9 cellular contexts compared by ENCODE assay signal in genomic region chr3:185983495-185984141, GRCh38. TPM values are rescaled to one million over a fixed set of nuclear protein-coding genes. Genes with fewer than 3 reads are reported as not detected.
DNase-seq lines count a peak whose midpoint lies in the region; ATAC-seq and TF ChIP-seq lines count a peak whose summit lies in the region.
"Had no signal": no experiment of that assay in that cellular context is flagged by ENCODE, and none has a peak within 500 bp of the region (broad histone marks: within the 10 kb centered on the region; RNA-seq: fewer than 3 reads in every experiment).

No MANE protein-coding gene starts in this region.

- peaks cover 12% of the 10 kb centered on the region for H3K27me3 Mint-ChIP-seq in activated T-cell treated with anti-CD3 and anti-CD28 coated beads, Interleukin-2, amount 50 U/mL, for 4 hours (ENCODE audit: low read depth)
- peaks cover 9 to 13% of the 10 kb centered on the region in 2 donors for H3K27me3 Mint-ChIP-seq in natural killer cell treated with Interleukin-12 subunit alpha and Interleukin-12 subunit beta and Interleukin-15 and Interleukin-18, amount 100 ng/mL, for 72 hours

- no peak for TF ChIP-seq POLR2A in IMR-90 (IDR thresholded peaks at IDR 0.05; ENCODE audit: low read depth, low read length)

- H3K9me2 ChIP-seq in PC-3 (replicated peaks; ENCODE audit: low read length) = no peaks in the 10 kb centered on the region

- H3K14ac ChIP-seq in IMR-90 (replicated peaks; ENCODE audit: low read depth, low read length) = no peak overlapping the region

- H3K56ac ChIP-seq in IMR-90 (ENCODE audit: extremely low read depth, insufficient read depth, low read length) = no peak overlapping the region

- no peak overlapping the region for H3K4me3 Mint-ChIP-seq in activated T-cell treated with anti-CD3 and anti-CD28 coated beads, Interleukin-2, amount 50 U/mL, for 4 hours
- no peak overlapping the region for H3K4me3 Mint-ChIP-seq in natural killer cell treated with Interleukin-12 subunit alpha and Interleukin-12 subunit beta and Interleukin-15 and Interleukin-18, amount 100 ng/mL, for 72 hours

- H2BK5ac ChIP-seq in IMR-90 (ENCODE audit: low read depth, low read length, poor library complexity, severe bottlenecking) = no peak overlapping the region

- H3K9me3 Mint-ChIP-seq in activated T-cell treated with anti-CD3 and anti-CD28 coated beads, Interleukin-2, amount 50 U/mL, for 4 hours = no peaks in the 10 kb centered on the region
- H3K9me3 Mint-ChIP-seq in natural killer cell treated with Interleukin-12 subunit alpha and Interleukin-12 subunit beta and Interleukin-15 and Interleukin-18, amount 100 ng/mL, for 72 hours = no peaks in the 10 kb centered on the region

- H2AFZ ChIP-seq in IMR-90 (replicated peaks; ENCODE audit: low read length, poor library complexity) (peak overlapping the region; percentile 70), PC-3 (ENCODE audit: low read length) (peak overlapping the region; percentile 58)

- DNase-seq in DMS79 treated with DMSO at 0.1 percent for 48 hours (lab: John Stamatoyannopoulos, UW) (peak; percentile 62), IMR-90 (peak; percentile 62), PC-3 (peak; percentile 89), fibroblast of peridontal ligament (ENCODE audit: extremely low read depth) (peak; percentile 73), tibial artery (peak; percentile 76 to 85)
- DNase-seq in activated T-cell treated with anti-CD3 and anti-CD28 coated beads, Interleukin-2, amount 50 U/mL, for 4 hours = peak; percentile 47
- peak; percentile 70 for DNase-seq in natural killer cell treated with Interleukin-12 subunit alpha and Interleukin-12 subunit beta and Interleukin-15 and Interleukin-18, amount 100 ng/mL, for 72 hours (ENCODE audit: low spot score)

- no peak overlapping the region for H2AK5ac ChIP-seq in IMR-90 (ENCODE audit: low read depth, low read length)

- no peaks in the 10 kb centered on the region for H3K9me3 ChIP-seq in IMR-90 (ENCODE audit: control insufficient read depth, insufficient read depth, low read length)
- H3K9me3 ChIP-seq in PC-3 (ENCODE audit: low read length) = no peaks in the 10 kb centered on the region
- no peaks in the 10 kb centered on the region for H3K9me3 ChIP-seq in tibial artery

- no peaks in the 10 kb centered on the region for H3K79me1 ChIP-seq in IMR-90 (ENCODE audit: low read depth in 1 of 2, low read length in 2 of 2)

- H3K4me2 ChIP-seq in IMR-90 (ENCODE audit: low read depth, low read length) = peak overlapping the region; percentile 58; the same call in 1 of the 2 replicates
- peak overlapping the region; percentile 64 for H3K4me2 ChIP-seq in PC-3 (ENCODE audit: low read length)

- H3K4me3 ChIP-seq in IMR-90 (ENCODE audit: insufficient read depth, low read depth, low read length) = no peak overlapping the region
- H3K4me3 ChIP-seq in PC-3 (ENCODE audit: low read length) = peak overlapping the region; percentile 48
- H3K4me3 ChIP-seq in tibial artery = no peak overlapping the region

- peak; percentile 97 for TF ChIP-seq RAD21 in IMR-90 (IDR thresholded peaks at IDR 0.05; ENCODE audit: low read length)

- dilution Hi-C loops in IMR-90 (cut with HindIII; ENCODE audit: low sequenced_read_pairs, unreplicated experiment) = no loop called here

- H3K4ac ChIP-seq in IMR-90 (ENCODE audit: low read depth, low read length) = no peak overlapping the region

- POLR2A ChIA-PET in IMR-90 (lab: Charles Lee; ENCODE audit: unreplicated experiment) = no interaction called here
- POLR2A ChIA-PET in PC-3 (lab: Charles Lee; ENCODE audit: unreplicated experiment) = interaction anchor here (0.6 kb wide), 1 partner anchor 187 kb away, joined by 8 read pairs; no protein-coding TSS in a partner anchor

- no peak overlapping the region for H3K18ac ChIP-seq in IMR-90 (ENCODE audit: low read depth, low read length)

- H3F3A ChIP-seq in PC-3 (ENCODE audit: low read length, unreplicated experiment) = no peaks in the 10 kb centered on the region

- H3K27ac ChIP-seq in IMR-90 (ENCODE audit: insufficient read depth, low read length) (no peak overlapping the region), PC-3 (ENCODE audit: low read length) (no peak overlapping the region), tibial artery (no peak overlapping the region)
- H3K27ac ChIP-seq: epithelial cell of prostate had no signal

- in situ Hi-C loops in IMR-90 (cut with MboI; ENCODE audit: low sequenced_read_pairs) = loop anchor here (5.0 to 25.0 kb wide), 3 partner anchors 294 to 829 kb away; partner anchors contain the start of gene RFC4

- H2AK9ac ChIP-seq in IMR-90 (replicated peaks; ENCODE audit: low read depth, low read length, poor library complexity) = peak overlapping the region; percentile 29

- no peaks in the 10 kb centered on the region; the same call in 1 of the 2 replicates for H3K27me3 ChIP-seq in IMR-90 (ENCODE audit: control insufficient read depth, insufficient read depth, low read length)
- no peaks in the 10 kb centered on the region for H3K27me3 ChIP-seq in PC-3 (ENCODE audit: low read length)
- no peaks in the 10 kb centered on the region for H3K27me3 ChIP-seq in tibial artery

- H4K5ac ChIP-seq in IMR-90 (ENCODE audit: low read depth, low read length) = no peak overlapping the region

- H3K36me3 ChIP-seq in IMR-90 (ENCODE audit: control insufficient read depth, insufficient read depth, low read length) (no peaks in the 10 kb centered on the region), PC-3 (ENCODE audit: low read depth, low read length) (no peaks in the 10 kb centered on the region), tibial artery (no peaks in the 10 kb centered on the region)

- H2BK20ac ChIP-seq in IMR-90 (ENCODE audit: low read depth, low read length) = no peak overlapping the region

- no peak overlapping the region for H3K9ac ChIP-seq in IMR-90 (ENCODE audit: low read depth, low read length)
- H3K9ac ChIP-seq in PC-3 (ENCODE audit: low read length) = no peak overlapping the region

- H4K8ac ChIP-seq in IMR-90 (ENCODE audit: low read depth in 2 of 2, low read length in 2 of 2) = no peak overlapping the region

- CTCF ChIA-PET in IMR-90 (lab: Yijun Ruan, JAX) (interaction anchor here (0.6 to 2.1 kb wide), 10 partner anchors 9 to 595 kb away, joined by 3 to 10 read pairs (median 3); no protein-coding TSS in a partner anchor), PC-3 (lab: Charles Lee) (interaction anchor here (0.5 to 2.0 kb wide), 7 partner anchors 25 to 557 kb away, joined by 3 to 13 read pairs (median 3); no protein-coding TSS in a partner anchor)

- no peaks in the 10 kb centered on the region for H4K20me1 ChIP-seq in IMR-90 (ENCODE audit: insufficient read depth, low read length)
- H4K20me1 ChIP-seq in PC-3 (ENCODE audit: low read length) = no peaks in the 10 kb centered on the region

- no peak overlapping the region for H2BK120ac ChIP-seq in IMR-90 (ENCODE audit: low read depth, low read length)

- WGBS in IMR-90 (ENCODE audit: extremely low coverage in 2 of 2, insufficient read length in 1 of 2), 2 experiments = 11% methylated on average over 7 of the region's 23 CpGs; no CpG with 5 or more reads in 1 of the 2 experiments

- H3K4me1 Mint-ChIP-seq in activated T-cell treated with anti-CD3 and anti-CD28 coated beads, Interleukin-2, amount 50 U/mL, for 4 hours (ENCODE audit: low read depth) = peaks cover 4% of the 10 kb centered on the region
- peaks cover 4 to 7% of the 10 kb centered on the region in 2 donors for H3K4me1 Mint-ChIP-seq in natural killer cell treated with Interleukin-12 subunit alpha and Interleukin-12 subunit beta and Interleukin-15 and Interleukin-18, amount 100 ng/mL, for 72 hours (ENCODE audit: low read depth in 2 of 2)

- no peak overlapping the region for H4K91ac ChIP-seq in IMR-90 (ENCODE audit: insufficient read depth, low read depth, low read length)

- no peaks in the 10 kb centered on the region for H3K9me1 ChIP-seq in IMR-90 (ENCODE audit: insufficient read depth, low read length)

- no peak overlapping the region for H3K23ac ChIP-seq in IMR-90 (ENCODE audit: low read depth, low read length)

- H3K4me1 ChIP-seq in IMR-90 (ENCODE audit: control insufficient read depth, insufficient read depth, low read length) (0 out of 2 replicates have a peak, but pooled peaks cover 2% of the 10 kb centered on the region), PC-3 (ENCODE audit: insufficient read depth, low read length) (peaks cover 14% of the 10 kb centered on the region), tibial artery (peaks cover 0 to 64% (median 21%) of the 10 kb centered on the region in 4 donors)

- no peaks in the 10 kb centered on the region for H3K79me2 ChIP-seq in PC-3 (ENCODE audit: low read length)

- peak; percentile 91 for TF ChIP-seq CTCF in IMR-90 (conservative IDR thresholded peaks at IDR 0.05; ENCODE audit: low read depth, low read length)
- TF ChIP-seq CTCF in PC-3 (conservative IDR thresholded peaks at IDR 0.05; ENCODE audit: low read depth, low read length) = peak; percentile 97
- peak; percentile 83 to 87 for TF ChIP-seq CTCF in tibial artery (IDR thresholded peaks at IDR 0.05)

- peak overlapping the region in 1 of 2 donors; percentile 15 for H3K27ac Mint-ChIP-seq in natural killer cell treated with Interleukin-12 subunit alpha and Interleukin-12 subunit beta and Interleukin-15 and Interleukin-18, amount 100 ng/mL, for 72 hours

- no peaks in the 10 kb centered on the region for H3K36me3 Mint-ChIP-seq in activated T-cell treated with anti-CD3 and anti-CD28 coated beads, Interleukin-2, amount 50 U/mL, for 4 hours (ENCODE audit: insufficient read depth)
- no peaks in the 10 kb centered on the region for H3K36me3 Mint-ChIP-seq in natural killer cell treated with Interleukin-12 subunit alpha and Interleukin-12 subunit beta and Interleukin-15 and Interleukin-18, amount 100 ng/mL, for 72 hours

- BruUV-seq in IMR-90 (replicated peaks; lab: Mats Ljungman, UMichigan) = no TSS peak
- no TSS peak for BruUV-seq in PC-3 (replicated peaks; lab: Mats Ljungman, UMichigan)

- intact Hi-C loops in IMR-90 (cut with micrococcal nuclease) (loop anchor here (1.0 to 5.0 kb wide), 6 partner anchors 125 to 634 kb away; partner anchors contain the start of gene ETV5), PC-3 (cut with micrococcal nuclease) (loop anchor here (1.0 to 10.0 kb wide), 7 partner anchors 121 to 1181 kb away; partner anchors contain the start of gene ETV5), tibial artery (cut with DNase I; ENCODE audit: low total_unique reads) (loop anchor here (5.0 to 10.0 kb wide), 2 partner anchors 259 to 561 kb away; partner anchors contain the start of gene CRYGS)

- peak; percentile 93 for ATAC-seq in IMR-90 (ENCODE audit: low read depth)
- peak; percentile 99 for ATAC-seq in PC-3
- ATAC-seq in activated T-cell treated with anti-CD3 and anti-CD28 coated beads, Interleukin-2, amount 50 U/mL, for 4 hours = peak; percentile 86 to 87
- ATAC-seq in natural killer cell treated with Interleukin-12 subunit alpha and Interleukin-12 subunit beta and Interleukin-15 and Interleukin-18, amount 100 ng/mL, for 72 hours = peak; percentile 75 to 86
- ATAC-seq in HG03439 (IDR thresholded peaks at IDR 0.05; ENCODE audit: unreplicated experiment) = no peak

- no peak overlapping the region for H2BK15ac ChIP-seq in IMR-90 (ENCODE audit: low read depth, low read length)

RNA-seq across cellular contexts. Expression of gene TRA2B, which starts 45.8 kb away (rescaled TPM):
- total RNA-seq in IMR-90 (2012; rRNA removed) (208 and 328 TPM in 2 replicates), PC-3 (2014; rRNA removed) (279 and 287 TPM in 2 replicates)
- 119 and 127 TPM in 2 replicates for polyA plus RNA-seq in IMR-90 (2012; rRNA removed)
- polyA plus RNA-seq in IMR-90 (2012; cell fraction: cytosol; rRNA removed) = 61.5 and 139 TPM in 2 replicates
- polyA plus RNA-seq in IMR-90 (2012; cell fraction: nucleus; rRNA removed; ENCODE audit: low replicate concordance) = 56.9 and 179 TPM in 2 replicates
- 100 to 1,000 TPM; 348 to 373 (median 355) TPM for total RNA-seq in activated T-cell treated with anti-CD3 and anti-CD28 coated beads, Interleukin-2, amount 50 U/mL, for 4 hours
- total RNA-seq in natural killer cell treated with Interleukin-12 subunit alpha and Interleukin-12 subunit beta and Interleukin-15 and Interleukin-18, amount 100 ng/mL, for 72 hours = 100 to 1,000 TPM; 266 to 286 TPM
